ENCODE assay signal across 10 cellular contexts in the genomic region with DNA sequence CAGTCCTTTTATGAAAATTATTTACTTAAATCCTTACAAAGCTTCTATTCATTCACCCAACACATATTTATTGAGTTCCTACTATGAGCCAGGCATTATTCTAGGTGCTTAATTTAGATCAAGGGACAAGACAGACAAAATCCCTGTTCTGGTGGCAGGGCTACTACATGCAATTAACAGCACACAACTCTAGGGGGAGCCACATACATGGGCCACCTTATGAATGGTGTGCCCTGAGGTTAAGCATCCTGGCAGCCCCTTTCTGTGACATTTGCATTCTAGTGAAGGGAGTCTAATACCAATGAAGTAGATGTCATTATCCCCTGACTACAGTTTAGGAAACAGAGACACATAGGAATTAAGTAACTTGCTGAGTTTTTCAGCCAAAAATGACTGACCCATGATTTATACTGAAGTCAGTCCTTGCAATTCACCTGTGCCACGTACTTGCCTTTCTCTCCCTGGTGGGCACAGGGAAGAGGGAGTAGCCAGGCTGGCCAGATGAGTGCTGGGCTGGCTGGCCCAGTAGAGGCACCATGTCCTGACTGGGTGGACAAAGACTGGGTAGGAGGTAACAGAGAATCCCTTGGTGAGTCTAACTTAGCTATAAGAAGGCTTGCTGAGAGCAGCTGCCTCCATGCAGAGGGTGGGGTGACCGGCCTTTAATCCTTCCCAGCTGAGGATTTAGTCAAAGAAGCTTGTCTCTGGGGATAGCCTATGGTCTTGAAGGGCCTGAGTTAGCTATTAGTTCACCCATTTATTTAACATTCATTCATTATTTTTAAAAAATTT.
A peak's percentile ranks its signal among the peaks of the same experiment; 100 is the strongest.
DNase-seq lines count a peak whose midpoint lies in the region; ATAC-seq and TF ChIP-seq lines count a peak whose summit lies in the region.
"Had no signal": no experiment of that assay in that cellular context is flagged by ENCODE, and none has a peak within 500 bp of the region (broad histone marks: within the 10 kb centered on the region; RNA-seq: fewer than 3 reads in every experiment).

No MANE protein-coding gene starts in this region.

- TF ChIP-seq CTCF in brain microvascular endothelial cell (IDR thresholded peaks at IDR 0.05; ENCODE audit: low read depth, low read length, missing control alignments) = peak; percentile 53

- ATAC-seq in GM19023 (IDR thresholded peaks at IDR 0.05; ENCODE audit: unreplicated experiment) = no peak
- ATAC-seq in HG03457 (IDR thresholded peaks at IDR 0.05; ENCODE audit: unreplicated experiment) = no peak

- in situ Hi-C loops in brain microvascular endothelial cell (cut with HindIII; ENCODE audit: low pct_ligation_motif_present, low sequenced_read_pairs) = no loop called here

- H3K36me3 ChIP-seq in brain microvascular endothelial cell (replicated peaks) = no peaks in the 10 kb centered on the region
- H3K36me3 ChIP-seq: right atrium auricular region, uterus had no signal

- no peak overlapping the region for H3K27ac ChIP-seq in brain microvascular endothelial cell
- H3K27ac ChIP-seq: right atrium auricular region, uterus had no signal

- H3K27me3 ChIP-seq in brain microvascular endothelial cell (replicated peaks) = no peaks in the 10 kb centered on the region
- H3K27me3 ChIP-seq: right atrium auricular region, uterus had no signal

- DNase-seq in NCI-H2171 treated with DMSO at 0.1 percent for 48 hours (lab: John Stamatoyannopoulos, UW) = peak; percentile 8
- DNase-seq in NCI-H2171 (lab: John Stamatoyannopoulos, UW) = no peak
- DNase-seq in NCI-H146 (lab: John Stamatoyannopoulos, UW) = peak; percentile 59
- DNase-seq in brain microvascular endothelial cell = no peak
- DNase-seq in retina = peak; percentile 19
- DNase-seq in midbrain (lab: John Stamatoyannopoulos, UW) = no peak
- DNase-seq: uterus had no signal

- no peak overlapping the region for H3K4me3 ChIP-seq in brain microvascular endothelial cell (ENCODE audit: low read depth, low read length)
- H3K4me3 ChIP-seq: right atrium auricular region, uterus had no signal

Comparison
In these comparisons a context has a peak if more than half of its experiments do, and no peak if none do; other contexts are left out.
1. DNase-seq: peak in NCI-H2171 treated with DMSO at 0.1 percent for 48 hours (single experiment), NCI-H146 (single experiment) and retina (single experiment); none in NCI-H2171 (single experiment), brain microvascular endothelial cell (single experiment) and midbrain (single experiment).